In genomic region chr1:21909787-21910503, GRCh38 we compare ENCODE assay signal across 8 cellular contexts. TPM values are rescaled to one million over a fixed set of nuclear protein-coding genes. Genes with fewer than 3 reads are reported as not detected.
DNase-seq lines count a peak whose midpoint lies in the region; ATAC-seq lines count a peak whose summit lies in the region.

No MANE protein-coding gene starts in this region.

- H3K27me3 Mint-ChIP-seq in T-helper 1 cell treated with Interleukin-12 subunit alpha and Interleukin-12 subunit beta and Interleukin-4 antibody, amounts not matched to agents 30 μg/mL and 1 μg/mL, for 36 hours (ENCODE audit: low read depth) = no peaks in the 10 kb centered on the region
- H3K27me3 Mint-ChIP-seq in activated naive CD8-positive, alpha-beta T cell treated with anti-CD3 and anti-CD28 coated beads, Interleukin-2, amount 10 ng/mL, durations not matched to agents 7 days and 5 days = no peaks in the 10 kb centered on the region

- no peak overlapping the region for H3K4me3 Mint-ChIP-seq in T-helper 1 cell treated with Interleukin-12 subunit alpha and Interleukin-12 subunit beta and Interleukin-4 antibody, amounts not matched to agents 30 μg/mL and 1 μg/mL, for 36 hours
- peak overlapping the region; percentile 45 for H3K4me3 Mint-ChIP-seq in activated naive CD8-positive, alpha-beta T cell treated with anti-CD3 and anti-CD28 coated beads, Interleukin-2, amount 10 ng/mL, durations not matched to agents 7 days and 5 days

- no peaks in the 10 kb centered on the region for H3K36me3 Mint-ChIP-seq in T-helper 1 cell treated with Interleukin-12 subunit alpha and Interleukin-12 subunit beta and Interleukin-4 antibody, amounts not matched to agents 30 μg/mL and 1 μg/mL, for 36 hours (ENCODE audit: low read depth)
- no peaks in the 10 kb centered on the region for H3K36me3 Mint-ChIP-seq in activated naive CD8-positive, alpha-beta T cell treated with anti-CD3 and anti-CD28 coated beads, Interleukin-2, amount 10 ng/mL, durations not matched to agents 7 days and 5 days

- peaks cover 15% of the 10 kb centered on the region for H3K4me1 Mint-ChIP-seq in T-helper 1 cell treated with Interleukin-12 subunit alpha and Interleukin-12 subunit beta and Interleukin-4 antibody, amounts not matched to agents 30 μg/mL and 1 μg/mL, for 36 hours (ENCODE audit: low read depth)
- H3K4me1 Mint-ChIP-seq in activated naive CD8-positive, alpha-beta T cell treated with anti-CD3 and anti-CD28 coated beads, Interleukin-2, amount 10 ng/mL, durations not matched to agents 7 days and 5 days = peaks cover 20% of the 10 kb centered on the region

- peak overlapping the region; percentile 36 for H3K27ac Mint-ChIP-seq in T-helper 1 cell treated with Interleukin-12 subunit alpha and Interleukin-12 subunit beta and Interleukin-4 antibody, amounts not matched to agents 30 μg/mL and 1 μg/mL, for 36 hours
- H3K27ac Mint-ChIP-seq in activated naive CD8-positive, alpha-beta T cell treated with anti-CD3 and anti-CD28 coated beads, Interleukin-2, amount 10 ng/mL, durations not matched to agents 7 days and 5 days = peak overlapping the region; percentile 59

- ATAC-seq in activated naive CD8-positive, alpha-beta T cell treated with anti-CD3 and anti-CD28 coated beads, Interleukin-2, amount 10 ng/mL, durations not matched to agents 7 days and 5 days (ENCODE audit: low read depth) = peak; percentile 37
- no peak for ATAC-seq in GM21526 (IDR thresholded peaks at IDR 0.05; ENCODE audit: low FRiP score, unreplicated experiment)

- no peaks in the 10 kb centered on the region for H3K9me3 Mint-ChIP-seq in T-helper 1 cell treated with Interleukin-12 subunit alpha and Interleukin-12 subunit beta and Interleukin-4 antibody, amounts not matched to agents 30 μg/mL and 1 μg/mL, for 36 hours
- no peaks in the 10 kb centered on the region for H3K9me3 Mint-ChIP-seq in activated naive CD8-positive, alpha-beta T cell treated with anti-CD3 and anti-CD28 coated beads, Interleukin-2, amount 10 ng/mL, durations not matched to agents 7 days and 5 days

- DNase-seq in T-helper 1 cell (no peak), left kidney (ENCODE audit: low read depth, low spot score) (peak; percentile 59), superior temporal gyrus (ENCODE audit: extremely low spot score) (no peak), NCI-H1092 treated with DMSO at 0.1 percent for 48 hours (lab: John Stamatoyannopoulos, UW) (no peak)
- peak; percentile 45 for DNase-seq in activated naive CD8-positive, alpha-beta T cell treated with anti-CD3 and anti-CD28 coated beads, Interleukin-2, amount 10 ng/mL, durations not matched to agents 7 days and 5 days
- DNase-seq in stimulated activated CD8-positive, alpha-beta memory T cell treated with anti-CD3 and anti-CD28 coated beads, Interleukin-4, amount 100 ng/mL, for 24 hours (ENCODE audit: low read depth) = peak; percentile 53

- POLR2A ChIA-PET in activated naive CD8-positive, alpha-beta T cell treated with anti-CD3 and anti-CD28 coated beads, Interleukin-2, amount 10 ng/mL, durations not matched to agents 7 days and 5 days (lab: Charles Lee) = interaction anchor here (0.7 to 1.1 kb wide), 3 partner anchors 15 to 128 kb away, joined by 3 read pairs; no protein-coding TSS in a partner anchor

RNA-seq across cellular contexts. Expression of gene HSPG2, which starts 27.2 kb away (rescaled TPM):
- total RNA-seq in activated naive CD8-positive, alpha-beta T cell treated with anti-CD3 and anti-CD28 coated beads, Interleukin-2, amount 10 ng/mL, durations not matched to agents 7 days and 5 days = 1 to 10 TPM; 6.7 to 9.5 TPM

Comparison
In these comparisons a context has a peak if more than half of its experiments do, and no peak if none do; other contexts are left out.
1. DNase-seq: peak in activated naive CD8-positive, alpha-beta T cell treated with anti-CD3 and anti-CD28 coated beads, Interleukin-2, amount 10 ng/mL, durations not matched to agents 7 days and 5 days (single experiment), left kidney (single experiment) and stimulated activated CD8-positive, alpha-beta memory T cell treated with anti-CD3 and anti-CD28 coated beads, Interleukin-4, amount 100 ng/mL, for 24 hours (single experiment); none in T-helper 1 cell (0 of 5), superior temporal gyrus (single experiment) and NCI-H1092 treated with DMSO at 0.1 percent for 48 hours (single experiment).